In the genomic region with DNA sequence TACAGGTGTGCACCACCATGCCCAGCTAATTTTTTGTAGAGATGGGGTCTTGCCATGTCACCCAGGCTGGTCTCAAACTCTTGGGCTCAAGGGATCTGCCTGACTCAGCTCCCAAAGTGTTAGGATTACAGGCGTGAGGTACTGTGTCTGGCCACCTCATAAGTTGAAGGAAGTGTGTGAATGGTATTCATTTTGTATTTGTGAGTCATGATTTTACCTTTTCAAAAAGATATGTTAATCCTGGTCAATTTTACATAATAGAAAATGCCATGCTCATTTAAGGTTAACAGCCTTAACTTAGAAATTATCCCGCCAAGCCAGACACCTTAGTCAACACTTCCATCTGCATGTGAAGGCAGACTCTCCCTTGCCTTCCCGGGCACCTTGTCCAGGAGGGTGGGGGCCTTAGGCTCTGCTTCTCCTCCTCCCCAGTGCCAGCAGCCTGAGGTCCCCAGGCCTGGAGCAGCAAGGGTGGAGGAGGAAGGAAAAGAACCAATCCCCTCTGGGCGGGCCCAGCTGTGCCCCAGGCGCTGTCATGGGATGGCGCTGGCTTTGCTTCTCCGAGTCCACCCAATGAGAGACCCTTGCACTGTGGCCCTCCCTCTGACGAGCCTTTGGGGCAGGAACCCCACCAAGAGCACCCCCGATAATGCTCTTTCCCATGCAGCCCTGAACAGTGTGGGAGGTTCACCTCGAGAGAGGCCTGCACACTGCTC, we compare ENCODE assay signal across 26 cellular contexts.
"Had no signal": no experiment of that assay in that cellular context is flagged by ENCODE, and none has a peak within 500 bp of the region (broad histone marks: within the 10 kb centered on the region; RNA-seq: fewer than 3 reads in every experiment).

No MANE protein-coding gene starts in this region.

- ATAC-seq: activated naive CD8-positive, alpha-beta T cell treated with anti-CD3 and anti-CD28 coated beads, Interleukin-2, amount 50 U/mL, for 24 hours; left lung; sciatic nerve; stimulated activated effector memory CD8-positive, alpha-beta T cell treated with anti-CD3 and anti-CD28 coated beads, Interleukin-12 subunit alpha, Interleukin-12 subunit beta, amount 100 ng/mL, for 72 hours; stimulated activated naive CD8-positive, alpha-beta T cell treated with anti-CD3 and anti-CD28 coated beads, Interleukin-15, amount 100 ng/mL, for 72 hours had no signal

- H3K4me3 ChIP-seq: colonic mucosa, left lung, ovary, skin epidermis, vagina had no signal

- H3K27ac ChIP-seq: colonic mucosa, left lung, ovary, skin epidermis, vagina had no signal

- DNase-seq: activated CD4-positive, alpha-beta memory T cell treated with anti-CD3 and anti-CD28 coated beads, Interleukin-2, amount 10 ng/mL, durations not matched to agents 7 days and 5 days; activated CD4-positive, alpha-beta T cell treated with anti-CD3 and anti-CD28 coated beads, Interleukin-2, amount 10 ng/mL, durations not matched to agents 24 days and 14 days; activated CD4-positive, CD25-positive, alpha-beta regulatory T cell treated with anti-CD3 and anti-CD28 coated beads, Interleukin-2, amount 50 U/mL, for 72 hours; activated CD8-positive, alpha-beta memory T cell treated with anti-CD3 and anti-CD28 coated beads, Interleukin-2, amount 50 U/mL, for 48 hours; activated naive CD8-positive, alpha-beta T cell treated with anti-CD3 and anti-CD28 coated beads, Interleukin-2, amount 50 U/mL, for 24 hours; activated T-cell treated with anti-CD3 and anti-CD28 coated beads, Interleukin-2, amount 50 U/mL, for 24 hours; amygdala; cerebellar nuclear complex; colonic mucosa; effector CD8-positive, alpha-beta T cell; foreskin fibroblast; kidney glomerular epithelial cell; left lung; naive B cell; nephron progenitor cell; stimulated activated CD4-positive, alpha-beta T cell treated with anti-CD3 and anti-CD28 coated beads, Interleukin-12 subunit alpha, Interleukin-12 subunit beta, amount 100 ng/mL, for 4 hours; stimulated activated CD4-positive, alpha-beta T cell treated with anti-CD3 and anti-CD28 coated beads, Interleukin-4, amount 100 ng/mL, for 24 hours; stimulated activated naive CD8-positive, alpha-beta T cell treated with anti-CD3 and anti-CD28 coated beads, Interleukin-15, amount 100 ng/mL, for 72 hours; substantia nigra; SW 1271; T1000 had no signal
